Comparison of ENCODE assay signal across 31 cellular contexts in the genomic region with DNA sequence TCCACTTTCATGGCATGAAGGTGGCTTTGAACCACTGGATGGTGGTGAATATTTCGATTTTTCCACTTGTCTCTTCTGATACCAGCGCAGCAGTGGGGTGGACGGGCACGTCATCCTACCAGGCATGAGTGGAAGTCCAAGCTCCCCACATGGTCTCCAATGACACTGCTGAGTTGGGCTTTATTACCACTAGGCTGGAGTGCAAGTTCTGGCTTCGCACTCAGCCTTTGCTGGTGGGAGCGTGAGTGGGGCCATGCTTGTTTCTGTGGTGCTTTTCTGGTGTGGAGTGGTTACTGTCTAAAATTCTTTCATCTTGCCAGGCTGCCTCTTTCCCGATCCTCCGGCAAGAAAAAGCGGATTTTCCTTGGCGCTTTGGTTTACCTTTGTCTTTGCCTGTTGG.
"Had no signal": no experiment of that assay in that cellular context is flagged by ENCODE, and none has a peak within 500 bp of the region (broad histone marks: within the 10 kb centered on the region; RNA-seq: fewer than 3 reads in every experiment).

No MANE protein-coding gene starts in this region.

- H3K27me3 Mint-ChIP-seq: activated CD8-positive, alpha-beta T cell treated with anti-CD3 and anti-CD28 coated beads for 36 hours; activated naive CD4-positive, alpha-beta T cell treated with anti-CD3 and anti-CD28 coated beads, Interleukin-2, amount 10 ng/mL, durations not matched to agents 7 days and 5 days; dendritic cell treated with granulocyte-macrophage colony-stimulating factor and Interleukin-4, amounts not matched to agents 40 ng/mL and 50 ng/mL, for 4 days had no signal

- H3K27me3 ChIP-seq: ascending aorta, breast epithelium, cardiac muscle cell, dorsolateral prefrontal cortex, gastrocnemius medialis had no signal

- H3K9me3 ChIP-seq: gastrocnemius medialis had no signal

- H3K4me3 Mint-ChIP-seq: activated CD4-positive, alpha-beta T cell treated with anti-CD3 and anti-CD28 coated beads, Interleukin-2, amount 10 ng/mL, durations not matched to agents 7 days and 5 days; activated CD8-positive, alpha-beta T cell treated with anti-CD3 and anti-CD28 coated beads for 36 hours; activated naive CD4-positive, alpha-beta T cell treated with anti-CD3 and anti-CD28 coated beads, Interleukin-2, amount 10 ng/mL, durations not matched to agents 7 days and 5 days; activated naive CD8-positive, alpha-beta T cell treated with anti-CD3 and anti-CD28 coated beads, Interleukin-2, amount 10 ng/mL, durations not matched to agents 7 days and 5 days; activated T-cell treated with anti-CD3 and anti-CD28 coated beads, Interleukin-2, amount 50 U/mL, for 24 hours; activated T-cell treated with anti-CD3 and anti-CD28 coated beads, Interleukin-2, amount 50 U/mL, for 72 hours; brain; dendritic cell treated with granulocyte-macrophage colony-stimulating factor and Interleukin-4, amounts not matched to agents 40 ng/mL and 50 ng/mL, for 4 days; endodermal cell had no signal

- H3K4me1 Mint-ChIP-seq: brain had no signal

- H3K27ac ChIP-seq: breast epithelium, cardiac muscle cell, dorsolateral prefrontal cortex, foreskin keratinocyte, gastrocnemius medialis had no signal

- H3K36me3 ChIP-seq: ascending aorta, breast epithelium, cardiac muscle cell, gastrocnemius medialis had no signal

- H3K4me1 ChIP-seq: breast epithelium, foreskin keratinocyte, gastrocnemius medialis had no signal

- H3K4me3 ChIP-seq: ascending aorta, breast epithelium, cardiac muscle cell, coronary artery, dorsolateral prefrontal cortex, gastrocnemius medialis had no signal

- H3K27ac Mint-ChIP-seq: activated CD4-positive, alpha-beta T cell treated with anti-CD3 and anti-CD28 coated beads, Interleukin-2, amount 10 ng/mL, durations not matched to agents 7 days and 5 days; activated CD8-positive, alpha-beta T cell treated with anti-CD3 and anti-CD28 coated beads for 36 hours; activated naive CD4-positive, alpha-beta T cell treated with anti-CD3 and anti-CD28 coated beads, Interleukin-2, amount 10 ng/mL, durations not matched to agents 7 days and 5 days; activated naive CD4-positive, alpha-beta T cell treated with anti-CD3 and anti-CD28 coated beads, Interleukin-2, amount 50 U/mL, for 72 hours; activated naive CD8-positive, alpha-beta T cell treated with anti-CD3 and anti-CD28 coated beads, Interleukin-2, amount 10 ng/mL, durations not matched to agents 7 days and 5 days; activated T-cell treated with anti-CD3 and anti-CD28 coated beads, Interleukin-2, amount 50 U/mL, for 24 hours; activated T-cell treated with anti-CD3 and anti-CD28 coated beads, Interleukin-2, amount 50 U/mL, for 72 hours; brain; dendritic cell treated with granulocyte-macrophage colony-stimulating factor and Interleukin-4, amounts not matched to agents 40 ng/mL and 50 ng/mL, for 4 days; endodermal cell had no signal

- DNase-seq: activated CD4-positive, alpha-beta T cell treated with anti-CD3 and anti-CD28 coated beads for 1 hour; activated CD4-positive, alpha-beta T cell treated with anti-CD3 and anti-CD28 coated beads for 4 hours; activated CD4-positive, alpha-beta T cell treated with anti-CD3 and anti-CD28 coated beads, Interleukin-2, amount 10 ng/mL, durations not matched to agents 7 days and 5 days; activated CD4-positive, alpha-beta T cell treated with anti-CD3 and anti-CD28 coated beads, Interleukin-2, amount 50 U/mL, for 4 hours; activated CD4-positive, CD25-positive, alpha-beta regulatory T cell; activated CD8-positive, alpha-beta memory T cell treated with anti-CD3 and anti-CD28 coated beads, Interleukin-2, amount 50 U/mL, for 48 hours; activated CD8-positive, alpha-beta T cell treated with anti-CD3 and anti-CD28 coated beads for 36 hours; activated gamma-delta T cell; activated naive CD4-positive, alpha-beta T cell; activated naive CD4-positive, alpha-beta T cell treated with anti-CD3 and anti-CD28 coated beads, Interleukin-2, amount 10 ng/mL, durations not matched to agents 7 days and 5 days; activated naive CD8-positive, alpha-beta T cell treated with anti-CD3 and anti-CD28 coated beads, Interleukin-2, amount 10 ng/mL, durations not matched to agents 7 days and 5 days; activated T-cell treated with anti-CD3 and anti-CD28 coated beads for 4 hours; activated T-cell treated with anti-CD3 and anti-CD28 coated beads, Interleukin-2, amount 50 U/mL, for 24 hours; activated T-cell treated with anti-CD3 and anti-CD28 coated beads, Interleukin-2, amount 50 U/mL, for 72 hours; central memory CD4-positive, alpha-beta T cell; cerebellar nuclear complex; dorsolateral prefrontal cortex; effector memory CD4-positive, alpha-beta T cell; endodermal cell; foreskin keratinocyte; gastrocnemius medialis; glutamatergic neuron; T-helper 2 cell had no signal

- ATAC-seq: activated CD8-positive, alpha-beta T cell treated with anti-CD3 and anti-CD28 coated beads for 36 hours; activated naive CD4-positive, alpha-beta T cell treated with anti-CD3 and anti-CD28 coated beads, Interleukin-2, amount 50 U/mL, for 72 hours; activated T-cell treated with anti-CD3 and anti-CD28 coated beads, Interleukin-2, amount 50 U/mL, for 72 hours; esophagus mucosa; foreskin keratinocyte; gastrocnemius medialis had no signal
